ENCODE assay signal across 1 cellular context in genomic region chr11:108754901-108755625, GRCh38.
TF ChIP-seq lines count a peak whose summit lies in the region.

No MANE protein-coding gene starts in this region.

TF ChIP-seq in HepG2, 621 proteins besides CTCF, POLR2A, EP300 and RAD21 (continued from another document):
- TF ChIP-seq ZBTB40 (IDR thresholded peaks at IDR 0.05) (peak; percentile 27; the same call in 1 of the 2 replicates), ZBTB40 (CRISPR knock-in tag; IDR thresholded peaks at IDR 0.05) (no peak; the same call in 1 of the 2 replicates)
